Comparison of ENCODE assay signal across 2 cellular contexts in genomic region chr2:153532160-153532559, GRCh38.
TF ChIP-seq lines count a peak whose summit lies in the region.

No MANE protein-coding gene starts in this region.

TF ChIP-seq in GM23338, 12 proteins besides CTCF, POLR2A, EP300 and RAD21:
- no peak for TF ChIP-seq JUNB (IDR thresholded peaks at IDR 0.05; ENCODE audit: unreplicated experiment)
- TF ChIP-seq REST (IDR thresholded peaks at IDR 0.05; ENCODE audit: unreplicated experiment) = no peak
- TF ChIP-seq STAT1 (IDR thresholded peaks at IDR 0.05; ENCODE audit: unreplicated experiment) = no peak
- no peak for TF ChIP-seq NANOG (IDR thresholded peaks at IDR 0.05; ENCODE audit: borderline replicate concordance)
- TF ChIP-seq POLR2AphosphoS5 (IDR thresholded peaks at IDR 0.05; ENCODE audit: low read depth) = no peak
- TF ChIP-seq ZNF331 (CRISPR knock-in tag; IDR thresholded peaks at IDR 0.05; ENCODE audit: low read depth) = no peak
- TF ChIP-seq ZNF462 (CRISPR knock-in tag; IDR thresholded peaks at IDR 0.05) = no peak
- TF ChIP-seq CREB1 (CRISPR knock-in tag; IDR thresholded peaks at IDR 0.05; ENCODE audit: low read depth) = no peak
- no peak for TF ChIP-seq EZH2phosphoT487 (IDR thresholded peaks at IDR 0.05; ENCODE audit: unreplicated experiment)

TF ChIP-seq in H1, 55 proteins besides CTCF, POLR2A, EP300 and RAD21:
- TF ChIP-seq, protein P1, sequence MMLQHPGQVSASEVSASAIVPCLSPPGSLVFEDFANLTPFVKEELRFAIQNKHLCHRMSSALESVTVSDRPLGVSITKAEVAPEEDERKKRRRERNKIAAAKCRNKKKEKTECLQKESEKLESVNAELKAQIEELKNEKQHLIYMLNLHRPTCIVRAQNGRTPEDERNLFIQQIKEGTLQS (IDR thresholded peaks at IDR 0.05; ENCODE audit: insufficient read depth, low read depth, low read length) = no peak
- TF ChIP-seq TCF12 (IDR thresholded peaks at IDR 0.05; ENCODE audit: low read depth, low read length) = no peak
- no peak for TF ChIP-seq YY1 (IDR thresholded peaks at IDR 0.05; ENCODE audit: low read depth, low read length)
- TF ChIP-seq RBBP5 (IDR thresholded peaks at IDR 0.05; ENCODE audit: borderline replicate concordance, low read depth, low read length) = no peak
- TF ChIP-seq NRF1 (IDR thresholded peaks at IDR 0.05; ENCODE audit: low read depth, low read length) = no peak
- no peak for TF ChIP-seq GABPA (IDR thresholded peaks at IDR 0.05; ENCODE audit: borderline replicate concordance, insufficient read depth, low read length)
- no peak for TF ChIP-seq CBX5 (IDR thresholded peaks at IDR 0.05; ENCODE audit: low read depth, low read length)
- no peak for TF ChIP-seq SRF (IDR thresholded peaks at IDR 0.05; ENCODE audit: low read depth, low read length)
- TF ChIP-seq SAP30 (IDR thresholded peaks at IDR 0.05; ENCODE audit: insufficient read depth, insufficient replicate concordance, low read length) = no peak
- no peak for TF ChIP-seq POU5F1 (IDR thresholded peaks at IDR 0.05; ENCODE audit: low read depth, low read length)
- TF ChIP-seq CBX8 (IDR thresholded peaks at IDR 0.05; ENCODE audit: borderline replicate concordance, low read depth, low read length) = no peak
- no peak for TF ChIP-seq RXRA (IDR thresholded peaks at IDR 0.05; ENCODE audit: insufficient read depth, low read depth, low read length)
TF ChIP-seq in H1: peak in this region for 0.
